In the genomic region with DNA sequence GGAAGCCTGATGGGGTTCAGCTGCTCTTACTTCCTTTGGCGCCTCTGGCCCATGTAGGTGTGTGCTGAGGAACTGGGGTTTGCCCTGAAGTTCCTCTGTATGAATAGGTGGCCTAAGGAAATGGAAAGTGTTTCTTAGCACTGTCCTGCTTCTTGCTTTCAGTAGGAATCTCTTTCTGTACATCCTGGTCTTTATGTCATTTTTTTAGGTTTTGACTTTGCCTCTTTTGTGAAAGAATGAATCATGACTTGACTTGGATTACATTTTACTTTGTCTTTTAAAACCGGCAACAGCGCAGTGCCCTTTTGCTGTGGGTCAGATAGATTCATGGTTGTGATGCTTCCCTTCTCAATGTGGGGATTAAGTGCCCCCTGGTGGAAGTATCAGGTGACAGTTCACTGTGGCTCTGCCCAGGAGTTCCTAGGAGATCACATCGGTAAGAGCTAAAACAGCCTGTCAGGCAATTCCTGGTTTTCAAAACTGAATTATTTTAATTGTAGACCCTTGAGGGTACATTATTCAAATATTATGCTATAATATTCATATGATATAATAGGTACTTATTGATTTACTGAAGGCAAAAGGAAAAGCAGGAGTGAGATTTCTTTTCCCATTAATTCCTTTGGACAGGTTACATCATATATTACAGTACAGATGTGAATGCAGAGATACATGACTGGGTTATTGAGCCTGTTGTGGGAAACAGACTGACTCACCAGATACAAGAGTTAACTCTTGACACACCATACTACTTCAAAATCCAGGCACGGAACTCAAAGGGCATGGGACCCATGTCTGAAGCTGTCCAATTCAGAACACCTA, we compare ENCODE assay signal across 8 cellular contexts.
DNase-seq lines count a peak whose midpoint lies in the region; ATAC-seq and TF ChIP-seq lines count a peak whose summit lies in the region.

No MANE protein-coding gene starts in this region.

- DNase-seq in GM12864 (ENCODE audit: low read depth): no peak
- peak; percentile 80 for DNase-seq in Karpas-422
- no peak for DNase-seq in RWPE2 (ENCODE audit: low spot score)
- peak; percentile 80 for DNase-seq in adipocyte (ENCODE audit: low read depth)
- no peak for DNase-seq in left ventricle myocardium superior
- DNase-seq in renal cortical epithelial cell (ENCODE audit: low read depth): peak; percentile 50

- H3K27me3 ChIP-seq in Karpas-422 (ENCODE audit: low read length) (no peaks in the 10 kb centered on the region), RWPE2 (ENCODE audit: insufficient read depth, poor library complexity, severe bottlenecking) (no peaks in the 10 kb centered on the region), adipocyte (replicated peaks; ENCODE audit: control insufficient read depth, insufficient read depth, low read length) (no peaks in the 10 kb centered on the region)

- no peak overlapping the region for H3K27ac ChIP-seq in Karpas-422 (ENCODE audit: low read length)
- H3K27ac ChIP-seq in RWPE2 (ENCODE audit: poor library complexity, severe bottlenecking): no peak overlapping the region

- H3K9me3 ChIP-seq in Karpas-422 (ENCODE audit: low read length) (no peaks in the 10 kb centered on the region), RWPE2 (ENCODE audit: severe bottlenecking) (no peaks in the 10 kb centered on the region), adipocyte (ENCODE audit: control insufficient read depth, low read length) (no peaks in the 10 kb centered on the region)

- TF ChIP-seq CTCF in GM12864 (IDR thresholded peaks at IDR 0.05; ENCODE audit: low read depth, low read length, missing control alignments): peak; percentile 73
- TF ChIP-seq CTCF in RWPE2 (IDR thresholded peaks at IDR 0.05; ENCODE audit: poor library complexity, severe bottlenecking): peak; percentile 97

- H3K4me1 ChIP-seq in Karpas-422 (ENCODE audit: low read length) (no peaks in the 10 kb centered on the region), RWPE2 (ENCODE audit: insufficient read depth, poor library complexity, severe bottlenecking) (no peaks in the 10 kb centered on the region), adipocyte (ENCODE audit: control insufficient read depth, insufficient read depth, low read length) (peaks cover 13% of the 10 kb centered on the region)

- H2AFZ ChIP-seq in Karpas-422 (ENCODE audit: low read length): no peak overlapping the region

- peak; percentile 90 for ATAC-seq in RWPE2 (ENCODE audit: low read depth)
- peak; percentile 84 for ATAC-seq in left ventricle myocardium superior
- no peak for ATAC-seq in GM21390 (IDR thresholded peaks at IDR 0.05; ENCODE audit: unreplicated experiment)
- no peak for ATAC-seq in HG03378 (IDR thresholded peaks at IDR 0.05; ENCODE audit: unreplicated experiment)

- H3K4me3 ChIP-seq in GM12864 (ENCODE audit: low read depth, low read length) (no peak overlapping the region), Karpas-422 (ENCODE audit: low read length) (no peak overlapping the region), RWPE2 (ENCODE audit: severe bottlenecking) (no peak overlapping the region), adipocyte (ENCODE audit: low read length) (no peak overlapping the region)

- H3K4me2 ChIP-seq in Karpas-422 (ENCODE audit: low read depth, low read length, poor library complexity, severe bottlenecking): no peak overlapping the region

- no peaks in the 10 kb centered on the region for H4K20me1 ChIP-seq in Karpas-422 (ENCODE audit: insufficient read depth, low read depth, low read length)

- H3K36me3 ChIP-seq in Karpas-422 (ENCODE audit: insufficient read depth, low read length) (no peaks in the 10 kb centered on the region), RWPE2 (ENCODE audit: low read depth) (no peaks in the 10 kb centered on the region), adipocyte (ENCODE audit: control insufficient read depth, insufficient read depth, low read length, severe bottlenecking) (peaks cover 15% of the 10 kb centered on the region)

- H3K79me2 ChIP-seq in Karpas-422 (ENCODE audit: low read length): no peaks in the 10 kb centered on the region

- no peak overlapping the region for H3K9ac ChIP-seq in Karpas-422 (ENCODE audit: low read length)
- no peak overlapping the region for H3K9ac ChIP-seq in adipocyte (ENCODE audit: low read length)

- intact Hi-C loops in left ventricle myocardium superior (cut with micrococcal nuclease): no loop called here

- H3K9me2 ChIP-seq in Karpas-422 (replicated peaks; ENCODE audit: insufficient read depth, low read length): no peaks in the 10 kb centered on the region

Comparison
In these comparisons a context has a peak if more than half of its experiments do, and no peak if none do; other contexts are left out.
1. DNase-seq: peak in Karpas-422 (single experiment), adipocyte (single experiment) and renal cortical epithelial cell (single experiment); none in GM12864 (single experiment), RWPE2 (single experiment) and left ventricle myocardium superior (single experiment).
2. ATAC-seq: peak in RWPE2 (single experiment) and left ventricle myocardium superior (single experiment); none in GM21390 (single experiment) and HG03378 (single experiment).